In genomic region chr1:4708853-4709507, GRCh38 we compare ENCODE assay signal across 16 cellular contexts. TPM values are rescaled to one million over a fixed set of nuclear protein-coding genes. Genes with fewer than 3 reads are reported as not detected.
A peak's percentile ranks its signal among the peaks of the same experiment; 100 is the strongest.
DNase-seq lines count a peak whose midpoint lies in the region; ATAC-seq and TF ChIP-seq lines count a peak whose summit lies in the region.
"Had no signal": no experiment of that assay in that cellular context is flagged by ENCODE, and none has a peak within 500 bp of the region (broad histone marks: within the 10 kb centered on the region; RNA-seq: fewer than 3 reads in every experiment).

No MANE protein-coding gene starts in this region.

- no peak for TF ChIP-seq CTCF in CD8-positive, alpha-beta T cell (IDR thresholded peaks at IDR 0.05)
- no peak for TF ChIP-seq CTCF in brain (conservative IDR thresholded peaks at IDR 0.05)
- TF ChIP-seq CTCF in foreskin keratinocyte (conservative IDR thresholded peaks at IDR 0.05), result no peak
- TF ChIP-seq CTCF in neural cell (IDR thresholded peaks at IDR 0.05; ENCODE audit: poor library complexity, severe bottlenecking), result no peak
- no peak for TF ChIP-seq CTCF in GM20000 (IDR thresholded peaks at IDR 0.05; ENCODE audit: extremely low read depth, missing control alignments)
- TF ChIP-seq CTCF in stomach (IDR thresholded peaks at IDR 0.05), result no peak

- peak overlapping the region; percentile 76 for H3K27ac Mint-ChIP-seq in CD8-positive, alpha-beta T cell
- peak overlapping the region; percentile 32 to 90 (median 88) for H3K27ac Mint-ChIP-seq in brain
- H3K27ac Mint-ChIP-seq: CD14-positive monocyte; CD8-positive, alpha-beta memory T cell; IgD-negative memory B cell had no signal

- peaks cover 20% of the 10 kb centered on the region for H3K4me1 Mint-ChIP-seq in CD8-positive, alpha-beta T cell (ENCODE audit: low read depth)
- peaks cover 60% of the 10 kb centered on the region for H3K4me1 Mint-ChIP-seq in brain
- H3K4me1 Mint-ChIP-seq: CD14-positive monocyte had no signal

- H2AFZ ChIP-seq in neural cell (ENCODE audit: low read depth, low read length), result no peak overlapping the region

- POLR2A ChIA-PET in CD8-positive, alpha-beta T cell (lab: Charles Lee), result no interaction called here

- H3K27me3 ChIP-seq in CD8-positive, alpha-beta T cell (ENCODE audit: insufficient read depth, low read length), result no peaks in the 10 kb centered on the region
- no peaks in the 10 kb centered on the region for H3K27me3 ChIP-seq in foreskin keratinocyte
- H3K27me3 ChIP-seq in neural cell (ENCODE audit: insufficient read depth, low read depth, low read length), result no peaks in the 10 kb centered on the region
- H3K27me3 ChIP-seq in stomach, result peaks cover 0 to 68% (median 18%) of the 10 kb centered on the region in 3 donors

- no peaks in the 10 kb centered on the region for H3K36me3 ChIP-seq in CD8-positive, alpha-beta T cell (ENCODE audit: insufficient read depth, low read length)
- H3K36me3 ChIP-seq in neural cell (ENCODE audit: insufficient read depth, low read length) (no peaks in the 10 kb centered on the region), stomach (no peaks in the 10 kb centered on the region)

- H3K4me2 ChIP-seq in neural cell (ENCODE audit: low read length), result no peak overlapping the region
- H3K4me2 ChIP-seq: A549 had no signal

- 52 to 71% (median 64%) methylated on average over 4 to 5 of the region's 5 CpGs for WGBS in stomach, 5 donors

- H3K27me3 Mint-ChIP-seq in CD8-positive, alpha-beta T cell (ENCODE audit: low read depth), result peaks cover 9% of the 10 kb centered on the region
- peaks cover 10% of the 10 kb centered on the region for H3K27me3 Mint-ChIP-seq in brain

- H3K79me2 ChIP-seq in neural cell (replicated peaks; ENCODE audit: insufficient read depth, low read length), result no peaks in the 10 kb centered on the region

- no peaks in the 10 kb centered on the region for H3K9me3 Mint-ChIP-seq in CD8-positive, alpha-beta T cell
- H3K9me3 Mint-ChIP-seq in brain, result peaks cover 0 to 14% (median 0%) of the 10 kb centered on the region in 5 experiments

- no peak overlapping the region for H3K4me3 ChIP-seq in CD8-positive, alpha-beta T cell (ENCODE audit: low read depth, low read length)
- H3K4me3 ChIP-seq in neural cell (ENCODE audit: low read length), result peak overlapping the region; percentile 30
- no peak overlapping the region for H3K4me3 ChIP-seq in stomach
- H3K4me3 ChIP-seq: A549 had no signal

- DNase-seq in CD8-positive, alpha-beta T cell, result no peak
- DNase-seq in foreskin keratinocyte (peak in 1 of 2 donors; percentile 41), NCI-H446 treated with DMSO at 0.1 percent for 48 hours (lab: John Stamatoyannopoulos, UW) (no peak), GM20000 (ENCODE audit: low spot score) (no peak), stomach (no peak)
- DNase-seq: Caco-2; CD8-positive, alpha-beta memory T cell; DND-41; GF-D8 had no signal

- no peak for TF ChIP-seq POLR2A in stomach (IDR thresholded peaks at IDR 0.05)

- TF ChIP-seq RAD21 in neural cell (conservative IDR thresholded peaks at IDR 0.05), result no peak

- TF ChIP-seq EP300 in neural cell (conservative IDR thresholded peaks at IDR 0.05; ENCODE audit: poor library complexity, severe bottlenecking) (no peak), stomach (IDR thresholded peaks at IDR 0.05) (no peak)

- H3K9me2 ChIP-seq in neural cell (ENCODE audit: insufficient read depth, low read length), result no peaks in the 10 kb centered on the region

- CTCF ChIA-PET in CD8-positive, alpha-beta T cell (lab: Charles Lee), result interaction anchor here (0.7 kb wide), 1 partner anchor 117 kb away, joined by 4 read pairs; no protein-coding TSS in a partner anchor

- peak; percentile 40 for ATAC-seq in CD8-positive, alpha-beta T cell
- ATAC-seq in foreskin keratinocyte, result peak; percentile 28
- ATAC-seq: A549, HCT116 had no signal

- no peaks in the 10 kb centered on the region for H3K36me3 Mint-ChIP-seq in CD8-positive, alpha-beta T cell
- peaks cover 4% of the 10 kb centered on the region for H3K36me3 Mint-ChIP-seq in brain
- H3K36me3 Mint-ChIP-seq: CD14-positive monocyte; CD8-positive, alpha-beta memory T cell; IgD-negative memory B cell had no signal

- no peak overlapping the region for H3K27ac ChIP-seq in CD8-positive, alpha-beta T cell (ENCODE audit: low read depth, low read length)
- H3K27ac ChIP-seq in foreskin keratinocyte, result no peak overlapping the region
- peak overlapping the region; percentile 45 for H3K27ac ChIP-seq in neural cell (ENCODE audit: low read length)
- no peak overlapping the region for H3K27ac ChIP-seq in stomach
- H3K27ac ChIP-seq: A549 had no signal

- peaks cover 7% of the 10 kb centered on the region for H3K4me1 ChIP-seq in CD8-positive, alpha-beta T cell (ENCODE audit: insufficient read depth, low read length)
- peaks cover 11% of the 10 kb centered on the region for H3K4me1 ChIP-seq in foreskin keratinocyte
- peaks cover 0 to 15% (median 10%) of the 10 kb centered on the region in 4 donors for H3K4me1 ChIP-seq in stomach
- H3K4me1 ChIP-seq: A549 had no signal

- no peaks in the 10 kb centered on the region for H3K9me3 ChIP-seq in CD8-positive, alpha-beta T cell (ENCODE audit: low read length)
- H3K9me3 ChIP-seq in neural cell (ENCODE audit: low read length) (no peaks in the 10 kb centered on the region), stomach (no peaks in the 10 kb centered on the region)
- H3K9me3 ChIP-seq: A549, Caco-2 had no signal

- H3K4me3 Mint-ChIP-seq in CD8-positive, alpha-beta T cell, result no peak overlapping the region
- peak overlapping the region in 3 of 5 experiments; percentile 18 to 45 (median 25) for H3K4me3 Mint-ChIP-seq in brain
- H3K4me3 Mint-ChIP-seq: CD8-positive, alpha-beta memory T cell; IgD-negative memory B cell had no signal

- peak overlapping the region; percentile 28 for H3K9ac ChIP-seq in neural cell (ENCODE audit: low read length)

- no peaks in the 10 kb centered on the region for H3F3A ChIP-seq in neural cell (ENCODE audit: insufficient read depth, low read length, poor library complexity, severe bottlenecking)

- H4K20me1 ChIP-seq in neural cell (ENCODE audit: insufficient read depth), result no peaks in the 10 kb centered on the region

- intact Hi-C loops in CD8-positive, alpha-beta T cell (cut with DNase I, micrococcal nuclease), result no loop called here
- intact Hi-C loops in stomach (cut with DNase I; ENCODE audit: low total_unique reads), result no loop called here

TF ChIP-seq in neural cell, 6 proteins besides CTCF, POLR2A, EP300 and RAD21:
- no peak for TF ChIP-seq TAF1 (IDR thresholded peaks at IDR 0.05; ENCODE audit: low read depth)

RNA-seq across cellular contexts. Expression of gene AJAP1, which starts 54.6 kb away (rescaled TPM):
- 1 to 10 TPM; 1.9 to 3.5 TPM for total RNA-seq in CD8-positive, alpha-beta T cell
- 2.3 TPM for polyA plus RNA-seq in brain (ENCODE audit: insufficient read depth, low read depth, low replicate concordance)
- total RNA-seq in foreskin keratinocyte, result 13.0 and 13.4 TPM in 2 replicates
- polyA plus RNA-seq in foreskin keratinocyte, result 6.4 and 7.9 TPM in 2 replicates
- polyA plus RNA-seq in neural cell, result 7.9 and 11.0 TPM in 2 replicates
- polyA minus RNA-seq in neural cell, result 20.0 and 21.9 TPM in 2 replicates
- 1 to 10 TPM in 1 of 5 donors, under 1 TPM in 1, not detected in 3; 0.14 to 1.1 TPM for total RNA-seq in stomach
- under 1 TPM; 0.10 to 0.31 (median 0.12) TPM for polyA plus RNA-seq in stomach
- total RNA-seq: Caco-2; CD8-positive, alpha-beta memory T cell had no signal
- polyA plus RNA-seq: A549; AG04450; CD14-positive monocyte; CD8-positive, alpha-beta memory T cell; IgD-negative memory B cell had no signal
